Comparison of ENCODE assay signal across 25 cellular contexts in the genomic region with DNA sequence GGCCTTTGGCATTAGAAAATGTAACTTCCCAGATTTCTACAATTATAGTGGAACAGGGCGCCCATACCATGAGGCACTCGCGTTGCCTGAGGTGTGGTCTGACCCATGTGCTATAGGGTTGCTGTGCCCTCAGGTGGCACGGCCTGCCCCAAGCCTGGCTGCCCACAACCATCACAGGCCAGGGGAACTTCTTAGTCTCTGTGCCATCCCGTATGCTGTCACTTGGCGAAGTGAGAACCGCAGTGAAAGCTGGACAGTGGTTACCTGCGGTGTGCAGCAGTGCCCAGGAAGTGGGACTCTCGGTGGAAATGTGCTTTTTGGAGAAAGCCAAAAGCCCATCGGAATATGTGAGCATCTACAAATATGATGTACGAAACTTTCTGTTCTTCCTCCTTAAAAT.
A peak's percentile ranks its signal among the peaks of the same experiment; 100 is the strongest.
DNase-seq lines count a peak whose midpoint lies in the region; ATAC-seq and TF ChIP-seq lines count a peak whose summit lies in the region.
"Had no signal": no experiment of that assay in that cellular context is flagged by ENCODE, and none has a peak within 500 bp of the region (broad histone marks: within the 10 kb centered on the region; RNA-seq: fewer than 3 reads in every experiment).

No MANE protein-coding gene starts in this region.

- no peak for TF ChIP-seq POLR2A in ovary (IDR thresholded peaks at IDR 0.05)

- intact Hi-C loops in ovary (cut with DNase I) = no loop called here

- no peak overlapping the region for H3K27ac Mint-ChIP-seq in activated T-cell treated with anti-CD3 and anti-CD28 coated beads, Interleukin-2, amount 50 U/mL, for 24 hours
- H3K27ac Mint-ChIP-seq in stimulated activated naive CD8-positive, alpha-beta T cell treated with anti-CD3 and anti-CD28 coated beads, Interleukin-15, Interleukin-2, amounts not matched to agents 100 ng/mL and 50 ng/mL, for 24 hours = peak overlapping the region; percentile 9
- peak overlapping the region in 1 of 2 donors; percentile 69 for H3K27ac Mint-ChIP-seq in stimulated activated naive CD8-positive, alpha-beta T cell treated with anti-CD3 and anti-CD28 coated beads, Interleukin-15, amount 100 ng/mL, for 72 hours
- peak overlapping the region in 8 of 10 donors; percentile 4 to 88 (median 58) for H3K27ac Mint-ChIP-seq in naive thymus-derived CD8-positive, alpha-beta T cell

- POLR2A ChIA-PET in naive thymus-derived CD8-positive, alpha-beta T cell (lab: Charles Lee) = interaction anchor here (1.0 to 1.5 kb wide), 5 partner anchors 19 to 43 kb away, joined by 3 to 5 read pairs (median 3); no protein-coding TSS in a partner anchor

- ATAC-seq in activated T-cell treated with anti-CD3 and anti-CD28 coated beads, Interleukin-2, amount 50 U/mL, for 4 hours = no peak
- ATAC-seq in stimulated activated naive CD8-positive, alpha-beta T cell treated with anti-CD3 and anti-CD28 coated beads, Interleukin-15, amount 100 ng/mL, for 72 hours = no peak
- no peak for ATAC-seq in naive thymus-derived CD8-positive, alpha-beta T cell
- ATAC-seq in HG02885 (IDR thresholded peaks at IDR 0.05; ENCODE audit: poor library complexity, unreplicated experiment) = no peak
- ATAC-seq: HepG2 had no signal

- no peaks in the 10 kb centered on the region for H3K27me3 ChIP-seq in ovary
- H3K27me3 ChIP-seq: BLaER1 had no signal

- no peak overlapping the region for H3K4me3 Mint-ChIP-seq in activated T-cell treated with anti-CD3 and anti-CD28 coated beads, Interleukin-2, amount 50 U/mL, for 24 hours
- no peak overlapping the region for H3K4me3 Mint-ChIP-seq in activated T-cell treated with anti-CD3 and anti-CD28 coated beads, Interleukin-2, amount 50 U/mL, for 4 hours
- H3K4me3 Mint-ChIP-seq in stimulated activated naive CD8-positive, alpha-beta T cell treated with anti-CD3 and anti-CD28 coated beads, Interleukin-15, Interleukin-2, amounts not matched to agents 100 ng/mL and 50 ng/mL, for 24 hours = no peak overlapping the region
- no peak overlapping the region for H3K4me3 Mint-ChIP-seq in stimulated activated naive CD8-positive, alpha-beta T cell treated with anti-CD3 and anti-CD28 coated beads, Interleukin-15, amount 100 ng/mL, for 72 hours
- H3K4me3 Mint-ChIP-seq in naive thymus-derived CD8-positive, alpha-beta T cell = no peak overlapping the region
- H3K4me3 Mint-ChIP-seq: CD4-positive, alpha-beta memory T cell had no signal

- H3K27me3 Mint-ChIP-seq in activated T-cell treated with anti-CD3 and anti-CD28 coated beads, Interleukin-2, amount 50 U/mL, for 24 hours = no peaks in the 10 kb centered on the region
- H3K27me3 Mint-ChIP-seq in activated T-cell treated with anti-CD3 and anti-CD28 coated beads, Interleukin-2, amount 50 U/mL, for 4 hours (ENCODE audit: low read depth) = no peaks in the 10 kb centered on the region
- no peaks in the 10 kb centered on the region for H3K27me3 Mint-ChIP-seq in stimulated activated naive CD8-positive, alpha-beta T cell treated with anti-CD3 and anti-CD28 coated beads, Interleukin-15, Interleukin-2, amounts not matched to agents 100 ng/mL and 50 ng/mL, for 24 hours
- no peaks in the 10 kb centered on the region for H3K27me3 Mint-ChIP-seq in stimulated activated naive CD8-positive, alpha-beta T cell treated with anti-CD3 and anti-CD28 coated beads, Interleukin-15, amount 100 ng/mL, for 72 hours
- no peaks in the 10 kb centered on the region for H3K27me3 Mint-ChIP-seq in naive thymus-derived CD8-positive, alpha-beta T cell
- H3K27me3 Mint-ChIP-seq: CD4-positive, alpha-beta memory T cell had no signal

- H3K36me3 ChIP-seq in ovary = no peaks in the 10 kb centered on the region
- H3K36me3 ChIP-seq: BLaER1 had no signal

- no peaks in the 10 kb centered on the region for H3K9me3 Mint-ChIP-seq in activated T-cell treated with anti-CD3 and anti-CD28 coated beads, Interleukin-2, amount 50 U/mL, for 24 hours
- H3K9me3 Mint-ChIP-seq in activated T-cell treated with anti-CD3 and anti-CD28 coated beads, Interleukin-2, amount 50 U/mL, for 4 hours = no peaks in the 10 kb centered on the region
- no peaks in the 10 kb centered on the region for H3K9me3 Mint-ChIP-seq in stimulated activated naive CD8-positive, alpha-beta T cell treated with anti-CD3 and anti-CD28 coated beads, Interleukin-15, Interleukin-2, amounts not matched to agents 100 ng/mL and 50 ng/mL, for 24 hours
- peaks cover 0 to 8% of the 10 kb centered on the region in 2 donors for H3K9me3 Mint-ChIP-seq in stimulated activated naive CD8-positive, alpha-beta T cell treated with anti-CD3 and anti-CD28 coated beads, Interleukin-15, amount 100 ng/mL, for 72 hours
- no peaks in the 10 kb centered on the region for H3K9me3 Mint-ChIP-seq in naive thymus-derived CD8-positive, alpha-beta T cell

- no peaks in the 10 kb centered on the region for H3K4me1 ChIP-seq in ovary (ENCODE audit: insufficient read depth)

- H3K27ac ChIP-seq in ovary = no peak overlapping the region
- H3K27ac ChIP-seq: BLaER1, GM23248 had no signal

- no peak for TF ChIP-seq EP300 in ovary (IDR thresholded peaks at IDR 0.05)

- 95 to 97% (median 96%) methylated on average over 11 of the region's 11 CpGs for WGBS in ovary, 3 donors

- peaks cover 52% of the 10 kb centered on the region for H3K4me1 Mint-ChIP-seq in activated T-cell treated with anti-CD3 and anti-CD28 coated beads, Interleukin-2, amount 50 U/mL, for 24 hours (ENCODE audit: low read depth)
- peaks cover 13% of the 10 kb centered on the region for H3K4me1 Mint-ChIP-seq in activated T-cell treated with anti-CD3 and anti-CD28 coated beads, Interleukin-2, amount 50 U/mL, for 4 hours (ENCODE audit: low read depth)
- peaks cover 59% of the 10 kb centered on the region for H3K4me1 Mint-ChIP-seq in stimulated activated naive CD8-positive, alpha-beta T cell treated with anti-CD3 and anti-CD28 coated beads, Interleukin-15, Interleukin-2, amounts not matched to agents 100 ng/mL and 50 ng/mL, for 24 hours (ENCODE audit: low read depth)
- H3K4me1 Mint-ChIP-seq in stimulated activated naive CD8-positive, alpha-beta T cell treated with anti-CD3 and anti-CD28 coated beads, Interleukin-15, amount 100 ng/mL, for 72 hours = peaks cover 62% of the 10 kb centered on the region
- peaks cover 19 to 58% (median 32%) of the 10 kb centered on the region in 4 donors for H3K4me1 Mint-ChIP-seq in naive thymus-derived CD8-positive, alpha-beta T cell

- no peaks in the 10 kb centered on the region for H3K9me3 ChIP-seq in ovary
- H3K9me3 ChIP-seq: BLaER1 had no signal

- no peaks in the 10 kb centered on the region for H3K36me3 Mint-ChIP-seq in activated T-cell treated with anti-CD3 and anti-CD28 coated beads, Interleukin-2, amount 50 U/mL, for 24 hours (ENCODE audit: low read depth)
- H3K36me3 Mint-ChIP-seq in activated T-cell treated with anti-CD3 and anti-CD28 coated beads, Interleukin-2, amount 50 U/mL, for 4 hours (ENCODE audit: insufficient read depth) = no peaks in the 10 kb centered on the region
- no peaks in the 10 kb centered on the region for H3K36me3 Mint-ChIP-seq in stimulated activated naive CD8-positive, alpha-beta T cell treated with anti-CD3 and anti-CD28 coated beads, Interleukin-15, Interleukin-2, amounts not matched to agents 100 ng/mL and 50 ng/mL, for 24 hours (ENCODE audit: low read depth)
- peaks cover 0 to 2% (median 0%) of the 10 kb centered on the region in 3 donors for H3K36me3 Mint-ChIP-seq in naive thymus-derived CD8-positive, alpha-beta T cell
- H3K36me3 Mint-ChIP-seq: CD4-positive, alpha-beta memory T cell had no signal

- no peak overlapping the region for H3K4me3 ChIP-seq in ovary
- H3K4me3 ChIP-seq: BLaER1, GM23248 had no signal

- no peak for TF ChIP-seq CTCF in ovary (IDR thresholded peaks at IDR 0.05)

- peak; percentile 28 for DNase-seq in activated T-cell treated with anti-CD3 and anti-CD28 coated beads, Interleukin-2, amount 50 U/mL, for 24 hours
- no peak for DNase-seq in activated T-cell treated with anti-CD3 and anti-CD28 coated beads, Interleukin-2, amount 50 U/mL, for 4 hours
- DNase-seq in stimulated activated naive CD8-positive, alpha-beta T cell treated with anti-CD3 and anti-CD28 coated beads, Interleukin-15, amount 100 ng/mL, for 72 hours = no peak
- no peak for DNase-seq in naive thymus-derived CD8-positive, alpha-beta T cell
- DNase-seq in ovary = no peak
- DNase-seq: CD4-positive, alpha-beta memory T cell; COR-L47; DMS53; GM23248; H7; Karpas-422; NCI-H1092; NCI-H1417 treated with DMSO at 0.1 percent for 48 hours; NCI-H1694 treated with DMSO at 0.1 percent for 48 hours; NCI-H2081; NCI-H2171; NCI-H226; NCI-H510A; NCI-H69; RPMI8226; SHP77 had no signal
